ENCODE assay signal across 9 cellular contexts in the genomic region with DNA sequence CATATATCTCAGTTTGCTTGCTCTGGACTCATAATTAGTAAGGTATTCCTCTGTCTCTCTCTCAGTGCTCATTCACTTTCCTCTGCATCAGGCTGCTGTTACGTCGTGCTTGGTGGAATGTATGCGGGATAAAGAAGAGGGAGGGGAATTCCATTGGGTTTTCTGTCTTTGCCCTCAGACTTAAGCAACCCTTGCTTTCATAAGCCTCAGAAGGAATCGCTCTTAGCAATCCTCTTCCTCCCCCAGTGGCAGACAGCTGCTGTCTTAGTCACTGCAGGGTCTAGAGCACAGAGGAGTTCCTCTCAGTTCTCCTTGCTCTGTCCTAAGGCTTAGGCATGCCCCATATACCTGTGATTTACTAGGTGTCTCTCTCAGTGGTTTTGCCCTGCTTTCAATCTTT. TPM values are rescaled to one million over a fixed set of nuclear protein-coding genes. Genes with fewer than 3 reads are reported as not detected.
DNase-seq lines count a peak whose midpoint lies in the region; ATAC-seq and TF ChIP-seq lines count a peak whose summit lies in the region.
"Had no signal": no experiment of that assay in that cellular context is flagged by ENCODE, and none has a peak within 500 bp of the region (broad histone marks: within the 10 kb centered on the region; RNA-seq: fewer than 3 reads in every experiment).

No MANE protein-coding gene starts in this region.

- H3K27ac ChIP-seq in GM23338 (ENCODE audit: low read depth) (no peak overlapping the region), vagina (no peak overlapping the region)

- no peaks in the 10 kb centered on the region for H3F3A ChIP-seq in GM23338 (replicated peaks; ENCODE audit: low read depth)

- H3K36me3 ChIP-seq in GM23338 (ENCODE audit: insufficient read depth) (no peaks in the 10 kb centered on the region), vagina (no peaks in the 10 kb centered on the region)

- peak; percentile 97 for ATAC-seq in GM18499 (IDR thresholded peaks at IDR 0.05; ENCODE audit: insufficient read depth, unreplicated experiment)
- ATAC-seq in GM23338: peak; percentile 100

- peaks cover 16% of the 10 kb centered on the region for H3K4me1 Mint-ChIP-seq in GM23338

- 0 out of 3 replicates have a peak, but pooled peaks cover 3% of the 10 kb centered on the region for H3K9me3 Mint-ChIP-seq in GM23338

- H3K27ac Mint-ChIP-seq in GM23338: no peak overlapping the region

- no peak overlapping the region for H3K4me3 ChIP-seq in GM23338
- H3K4me3 ChIP-seq in NB4 (ENCODE audit: low read depth, low read length): no peak overlapping the region
- no peak overlapping the region for H3K4me3 ChIP-seq in vagina

- H3K27me3 Mint-ChIP-seq in GM23338 (ENCODE audit: insufficient read depth, low read depth, poor library complexity): no peaks in the 10 kb centered on the region

- no peaks in the 10 kb centered on the region for H3K9me2 ChIP-seq in GM23338 (ENCODE audit: insufficient read depth)

- no peak overlapping the region for H3K4me2 ChIP-seq in GM23338

- H3K4me3 Mint-ChIP-seq in GM23338: no peak overlapping the region

- H4K20me1 ChIP-seq in GM23338 (replicated peaks; ENCODE audit: insufficient read depth): no peaks in the 10 kb centered on the region

- no peaks in the 10 kb centered on the region for H3K9me3 ChIP-seq in vagina

- no peaks in the 10 kb centered on the region for H3K27me3 ChIP-seq in GM23338 (ENCODE audit: insufficient read depth)
- H3K27me3 ChIP-seq in vagina: no peaks in the 10 kb centered on the region

- no peaks in the 10 kb centered on the region for H3K4me1 ChIP-seq in GM23338 (ENCODE audit: insufficient read depth)
- no peaks in the 10 kb centered on the region for H3K4me1 ChIP-seq in vagina

- H3K36me3 Mint-ChIP-seq in GM23338 (ENCODE audit: low read depth): no peaks in the 10 kb centered on the region

- TF ChIP-seq CTCF in GM23338 (conservative IDR thresholded peaks at IDR 0.05; ENCODE audit: low read depth in 2 of 2) (peak in 1 of 2 experiments; percentile 13; a peak in 1 of 4 replicates), NB4 (IDR thresholded peaks at IDR 0.05; ENCODE audit: low read depth, low read length) (no peak), vagina (IDR thresholded peaks at IDR 0.05) (no peak)

- no peak for TF ChIP-seq POLR2A in NB4 (IDR thresholded peaks at IDR 0.05; ENCODE audit: extremely low read depth, insufficient read length)
- no peak for TF ChIP-seq POLR2A in vagina (IDR thresholded peaks at IDR 0.05)

- intact Hi-C loops in vagina (cut with DNase I): no loop called here

- DNase-seq in GM23338 (ENCODE audit: low spot score) (peak; percentile 70), NB4 (ENCODE audit: low read depth) (peak; percentile 7), kidney tubule cell (ENCODE audit: low spot score) (peak; percentile 91), RKO (ENCODE audit: low spot score) (no peak), vagina (ENCODE audit: extremely low spot score in 2 of 2) (no peak), retina (no peak)
- no peak for DNase-seq in activated CD4-positive, alpha-beta T cell treated with anti-CD3 and anti-CD28 coated beads, Interleukin-2, amount 50 U/mL, for 48 hours
- DNase-seq: left cardiac atrium had no signal

- H2AFZ ChIP-seq in GM23338: no peak overlapping the region

- no peaks in the 10 kb centered on the region for H3K79me2 ChIP-seq in GM23338 (replicated peaks; ENCODE audit: insufficient read depth)

TF ChIP-seq in GM23338, 12 proteins besides CTCF, POLR2A, EP300 and RAD21:
- TF ChIP-seq, protein P1, sequence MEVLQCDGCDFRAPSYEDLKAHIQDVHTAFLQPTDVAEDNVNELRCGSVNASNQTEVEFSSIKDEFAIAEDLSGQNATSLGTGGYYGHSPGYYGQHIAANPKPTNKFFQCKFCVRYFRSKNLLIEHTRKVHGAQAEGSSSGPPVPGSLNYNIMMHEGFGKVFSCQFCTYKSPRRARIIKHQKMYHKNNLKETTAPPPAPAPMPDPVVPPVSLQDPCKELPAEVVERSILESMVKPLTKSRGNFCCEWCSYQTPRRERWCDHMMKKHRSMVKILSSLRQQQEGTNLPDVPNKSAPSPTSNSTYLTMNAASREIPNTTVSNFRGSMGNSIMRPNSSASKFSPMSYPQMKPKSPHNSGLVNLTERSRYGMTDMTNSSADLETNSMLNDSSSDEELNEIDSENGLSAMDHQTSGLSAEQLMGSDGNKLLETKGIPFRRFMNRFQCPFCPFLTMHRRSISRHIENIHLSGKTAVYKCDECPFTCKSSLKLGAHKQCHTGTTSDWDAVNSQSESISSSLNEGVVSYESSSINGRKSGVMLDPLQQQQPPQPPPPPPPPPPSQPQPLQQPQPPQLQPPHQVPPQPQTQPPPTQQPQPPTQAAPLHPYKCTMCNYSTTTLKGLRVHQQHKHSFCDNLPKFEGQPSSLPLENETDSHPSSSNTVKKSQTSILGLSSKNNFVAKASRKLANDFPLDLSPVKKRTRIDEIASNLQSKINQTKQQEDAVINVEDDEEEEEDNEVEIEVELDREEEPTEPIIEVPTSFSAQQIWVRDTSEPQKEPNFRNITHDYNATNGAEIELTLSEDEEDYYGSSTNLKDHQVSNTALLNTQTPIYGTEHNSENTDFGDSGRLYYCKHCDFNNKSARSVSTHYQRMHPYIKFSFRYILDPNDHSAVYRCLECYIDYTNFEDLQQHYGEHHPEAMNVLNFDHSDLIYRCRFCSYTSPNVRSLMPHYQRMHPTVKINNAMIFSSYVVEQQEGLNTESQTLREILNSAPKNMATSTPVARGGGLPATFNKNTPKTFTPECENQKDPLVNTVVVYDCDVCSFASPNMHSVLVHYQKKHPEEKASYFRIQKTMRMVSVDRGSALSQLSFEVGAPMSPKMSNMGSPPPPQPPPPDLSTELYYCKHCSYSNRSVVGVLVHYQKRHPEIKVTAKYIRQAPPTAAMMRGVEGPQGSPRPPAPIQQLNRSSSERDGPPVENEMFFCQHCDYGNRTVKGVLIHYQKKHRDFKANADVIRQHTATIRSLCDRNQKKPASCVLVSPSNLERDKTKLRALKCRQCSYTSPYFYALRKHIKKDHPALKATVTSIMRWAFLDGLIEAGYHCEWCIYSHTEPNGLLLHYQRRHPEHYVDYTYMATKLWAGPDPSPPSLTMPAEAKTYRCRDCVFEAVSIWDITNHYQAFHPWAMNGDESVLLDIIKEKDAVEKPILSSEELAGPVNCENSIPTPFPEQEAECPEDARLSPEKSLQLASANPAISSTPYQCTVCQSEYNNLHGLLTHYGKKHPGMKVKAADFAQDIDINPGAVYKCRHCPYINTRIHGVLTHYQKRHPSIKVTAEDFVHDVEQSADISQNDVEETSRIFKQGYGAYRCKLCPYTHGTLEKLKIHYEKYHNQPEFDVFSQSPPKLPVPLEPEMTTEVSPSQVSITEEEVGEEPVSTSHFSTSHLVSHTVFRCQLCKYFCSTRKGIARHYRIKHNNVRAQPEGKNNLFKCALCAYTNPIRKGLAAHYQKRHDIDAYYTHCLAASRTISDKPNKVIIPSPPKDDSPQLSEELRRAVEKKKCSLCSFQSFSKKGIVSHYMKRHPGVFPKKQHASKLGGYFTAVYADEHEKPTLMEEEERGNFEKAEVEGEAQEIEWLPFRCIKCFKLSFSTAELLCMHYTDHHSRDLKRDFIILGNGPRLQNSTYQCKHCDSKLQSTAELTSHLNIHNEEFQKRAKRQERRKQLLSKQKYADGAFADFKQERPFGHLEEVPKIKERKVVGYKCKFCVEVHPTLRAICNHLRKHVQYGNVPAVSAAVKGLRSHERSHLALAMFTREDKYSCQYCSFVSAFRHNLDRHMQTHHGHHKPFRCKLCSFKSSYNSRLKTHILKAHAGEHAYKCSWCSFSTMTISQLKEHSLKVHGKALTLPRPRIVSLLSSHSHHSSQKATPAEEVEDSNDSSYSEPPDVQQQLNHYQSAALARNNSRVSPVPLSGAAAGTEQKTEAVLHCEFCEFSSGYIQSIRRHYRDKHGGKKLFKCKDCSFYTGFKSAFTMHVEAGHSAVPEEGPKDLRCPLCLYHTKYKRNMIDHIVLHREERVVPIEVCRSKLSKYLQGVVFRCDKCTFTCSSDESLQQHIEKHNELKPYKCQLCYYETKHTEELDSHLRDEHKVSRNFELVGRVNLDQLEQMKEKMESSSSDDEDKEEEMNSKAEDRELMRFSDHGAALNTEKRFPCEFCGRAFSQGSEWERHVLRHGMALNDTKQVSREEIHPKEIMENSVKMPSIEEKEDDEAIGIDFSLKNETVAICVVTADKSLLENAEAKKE (CRISPR knock-in tag; IDR thresholded peaks at IDR 0.05): 0 out of 2 replicates have a peak, but pooled peaks have one; percentile 21
- TF ChIP-seq ZNF114 (CRISPR knock-in tag; IDR thresholded peaks at IDR 0.05): no peak
- TF ChIP-seq, protein P2, sequence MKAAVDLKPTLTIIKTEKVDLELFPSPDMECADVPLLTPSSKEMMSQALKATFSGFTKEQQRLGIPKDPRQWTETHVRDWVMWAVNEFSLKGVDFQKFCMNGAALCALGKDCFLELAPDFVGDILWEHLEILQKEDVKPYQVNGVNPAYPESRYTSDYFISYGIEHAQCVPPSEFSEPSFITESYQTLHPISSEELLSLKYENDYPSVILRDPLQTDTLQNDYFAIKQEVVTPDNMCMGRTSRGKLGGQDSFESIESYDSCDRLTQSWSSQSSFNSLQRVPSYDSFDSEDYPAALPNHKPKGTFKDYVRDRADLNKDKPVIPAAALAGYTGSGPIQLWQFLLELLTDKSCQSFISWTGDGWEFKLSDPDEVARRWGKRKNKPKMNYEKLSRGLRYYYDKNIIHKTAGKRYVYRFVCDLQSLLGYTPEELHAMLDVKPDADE (IDR thresholded peaks at IDR 0.05): no peak
- TF ChIP-seq JUNB (IDR thresholded peaks at IDR 0.05; ENCODE audit: unreplicated experiment): no peak
- no peak for TF ChIP-seq ZNF331 (CRISPR knock-in tag; IDR thresholded peaks at IDR 0.05; ENCODE audit: low read depth)

RNA-seq across cellular contexts. Expression of a gene that starts 19.1 kb away (rescaled TPM):
- total RNA-seq in GM23338 (2014; rRNA removed; shearing (Covaris generic)): not detected in 2 replicates
- polyA plus RNA-seq in GM23338 (2016; fragmentation: Nextera tagmentation; extraction: Ambion mirVana): 0.45 and 0.48 TPM in 2 replicates
- total RNA-seq in vagina: not detected

RNA-seq across cellular contexts. Expression of a gene that starts 52.2 kb away (rescaled TPM):
- total RNA-seq in GM23338 (2014; rRNA removed; shearing (Covaris generic)): 3.1 and 5.2 TPM in 2 replicates
- polyA plus RNA-seq in GM23338 (2016; fragmentation: Nextera tagmentation; extraction: Ambion mirVana): 2.0 and 2.7 TPM in 2 replicates
- total RNA-seq in vagina: 30.0 TPM

Comparison
In these comparisons a context has a peak if more than half of its experiments do, and no peak if none do; other contexts are left out.
1. DNase-seq: peak in GM23338 (single experiment), NB4 (single experiment) and kidney tubule cell (single experiment); none in RKO (single experiment), vagina (0 of 2), activated CD4-positive, alpha-beta T cell treated with anti-CD3 and anti-CD28 coated beads, Interleukin-2, amount 50 U/mL, for 48 hours (0 of 2) and retina (single experiment).